8 cellular contexts compared by ENCODE assay signal in the genomic region with DNA sequence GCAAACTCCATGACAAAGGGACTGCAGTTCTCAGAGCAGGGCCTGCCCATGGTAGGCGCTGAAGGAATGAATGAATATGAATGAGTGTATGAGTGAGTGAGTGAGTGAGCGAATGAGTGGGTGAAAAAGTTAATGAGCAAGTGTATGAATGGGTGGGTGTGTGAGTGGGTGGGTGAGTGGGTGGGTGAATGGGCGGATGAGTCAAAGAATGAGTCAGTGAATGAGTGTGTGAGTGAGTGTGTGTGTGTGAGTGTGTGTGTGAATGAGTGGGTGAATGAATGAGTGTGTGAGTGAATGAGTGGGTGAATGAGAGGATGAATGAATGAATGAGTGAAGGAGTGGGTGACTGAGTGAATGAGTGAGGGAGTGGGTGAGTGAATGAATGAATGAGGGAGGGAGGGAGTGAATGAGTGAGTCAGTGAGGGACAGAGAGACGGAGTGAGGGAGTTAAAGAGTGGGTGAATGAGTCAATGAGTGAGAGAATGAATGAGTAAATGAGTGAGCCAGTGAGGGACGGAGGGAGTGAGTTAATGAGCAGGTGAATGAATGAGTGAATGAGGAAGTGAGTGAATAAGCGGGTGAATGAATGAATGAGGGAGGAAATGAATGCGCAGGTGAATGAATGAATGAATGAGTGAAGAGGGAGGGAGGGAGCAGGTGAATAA. TPM values are rescaled to one million over a fixed set of nuclear protein-coding genes. Genes with fewer than 3 reads are reported as not detected.
DNase-seq lines count a peak whose midpoint lies in the region; ATAC-seq and TF ChIP-seq lines count a peak whose summit lies in the region.

No MANE protein-coding gene starts in this region.

- CTCF ChIA-PET in activated CD4-positive, alpha-beta T cell treated with anti-CD3 and anti-CD28 coated beads, Interleukin-2, amount 10 ng/mL, durations not matched to agents 7 days and 5 days (lab: Charles Lee) = interaction anchor here (0.7 to 1.8 kb wide), 3 partner anchors 10 to 557 kb away, joined by 3 to 7 read pairs (median 3); no protein-coding TSS in a partner anchor

- no peaks in the 10 kb centered on the region for H3K9me3 Mint-ChIP-seq in activated CD4-positive, alpha-beta T cell treated with anti-CD3 and anti-CD28 coated beads, Interleukin-2, amount 10 ng/mL, durations not matched to agents 7 days and 5 days
- H3K9me3 Mint-ChIP-seq in stimulated activated naive B cell treated with anti-CD40 and anti-IgM and Interleukin-4, amounts not matched to agents 10 μg/mL and 1 μg/mL and 100 μg/mL, for 72 hours = no peaks in the 10 kb centered on the region

- POLR2A ChIA-PET in activated CD4-positive, alpha-beta T cell treated with anti-CD3 and anti-CD28 coated beads, Interleukin-2, amount 10 ng/mL, durations not matched to agents 7 days and 5 days (lab: Charles Lee) = no interaction called here

- no peak overlapping the region for H3K4me3 ChIP-seq in foreskin fibroblast (ENCODE audit: low read depth in 1 of 2, low read length in 2 of 2)

- peak; percentile 46 for DNase-seq in activated naive CD4-positive, alpha-beta T cell treated with Interleukin-2 at 50 U/mL for 16 hours
- DNase-seq in activated naive CD4-positive, alpha-beta T cell (lab: John Stamatoyannopoulos, UW) = no peak
- no peak for DNase-seq in activated CD4-positive, alpha-beta T cell treated with anti-CD3 and anti-CD28 coated beads, Interleukin-2, amount 10 ng/mL, durations not matched to agents 7 days and 5 days
- DNase-seq in foreskin fibroblast = peak; percentile 29 to 50
- DNase-seq in stimulated activated naive B cell treated with anti-CD40 and anti-IgM and Interleukin-4, amounts not matched to agents 10 μg/mL and 1 μg/mL and 100 μg/mL, for 72 hours = no peak
- DNase-seq in activated effector memory CD4-positive, alpha-beta T cell treated with Interleukin-2 at 50 U/mL for 16 hours = no peak
- DNase-seq in NCI-H1930 (lab: John Stamatoyannopoulos, UW) = no peak
- DNase-seq in NCI-H128 (lab: John Stamatoyannopoulos, UW; ENCODE audit: unreplicated experiment) = no peak

- peaks cover 8% of the 10 kb centered on the region for H3K4me1 Mint-ChIP-seq in activated CD4-positive, alpha-beta T cell treated with anti-CD3 and anti-CD28 coated beads, Interleukin-2, amount 10 ng/mL, durations not matched to agents 7 days and 5 days
- H3K4me1 Mint-ChIP-seq in stimulated activated naive B cell treated with anti-CD40 and anti-IgM and Interleukin-4, amounts not matched to agents 10 μg/mL and 1 μg/mL and 100 μg/mL, for 72 hours = peaks cover 9 to 14% of the 10 kb centered on the region in 2 donors

- peak; percentile 63 to 71 for ATAC-seq in stimulated activated naive B cell treated with anti-CD40 and anti-IgM and Interleukin-4, amounts not matched to agents 10 μg/mL and 1 μg/mL and 100 μg/mL, for 72 hours (replicated peaks)

- no peak for TF ChIP-seq CTCF in foreskin fibroblast (IDR thresholded peaks at IDR 0.05; ENCODE audit: low read depth, low read length)

- peak overlapping the region; percentile 8 for H3K4me3 Mint-ChIP-seq in activated CD4-positive, alpha-beta T cell treated with anti-CD3 and anti-CD28 coated beads, Interleukin-2, amount 10 ng/mL, durations not matched to agents 7 days and 5 days
- peak overlapping the region; percentile 4 to 59 for H3K4me3 Mint-ChIP-seq in stimulated activated naive B cell treated with anti-CD40 and anti-IgM and Interleukin-4, amounts not matched to agents 10 μg/mL and 1 μg/mL and 100 μg/mL, for 72 hours

- no peaks in the 10 kb centered on the region for H3K36me3 Mint-ChIP-seq in activated CD4-positive, alpha-beta T cell treated with anti-CD3 and anti-CD28 coated beads, Interleukin-2, amount 10 ng/mL, durations not matched to agents 7 days and 5 days (ENCODE audit: low read depth)
- H3K36me3 Mint-ChIP-seq in stimulated activated naive B cell treated with anti-CD40 and anti-IgM and Interleukin-4, amounts not matched to agents 10 μg/mL and 1 μg/mL and 100 μg/mL, for 72 hours = no peaks in the 10 kb centered on the region

- H3K27ac Mint-ChIP-seq in activated CD4-positive, alpha-beta T cell treated with anti-CD3 and anti-CD28 coated beads, Interleukin-2, amount 10 ng/mL, durations not matched to agents 7 days and 5 days = peak overlapping the region; percentile 63
- peak overlapping the region; percentile 7 for H3K27ac Mint-ChIP-seq in stimulated activated naive B cell treated with anti-CD40 and anti-IgM and Interleukin-4, amounts not matched to agents 10 μg/mL and 1 μg/mL and 100 μg/mL, for 72 hours

- H3K27me3 Mint-ChIP-seq in activated CD4-positive, alpha-beta T cell treated with anti-CD3 and anti-CD28 coated beads, Interleukin-2, amount 10 ng/mL, durations not matched to agents 7 days and 5 days = peaks cover 2% of the 10 kb centered on the region
- peaks cover 17 to 19% of the 10 kb centered on the region in 2 donors for H3K27me3 Mint-ChIP-seq in stimulated activated naive B cell treated with anti-CD40 and anti-IgM and Interleukin-4, amounts not matched to agents 10 μg/mL and 1 μg/mL and 100 μg/mL, for 72 hours

RNA-seq across cellular contexts. Expression of a gene that starts 11.1 kb away (rescaled TPM):
- total RNA-seq in activated CD4-positive, alpha-beta T cell treated with anti-CD3 and anti-CD28 coated beads, Interleukin-2, amount 10 ng/mL, durations not matched to agents 7 days and 5 days = 10 to 100 TPM; 31.3 to 32.9 TPM

RNA-seq across cellular contexts. Expression of a gene that starts 54.4 kb away (rescaled TPM):
- total RNA-seq in activated CD4-positive, alpha-beta T cell treated with anti-CD3 and anti-CD28 coated beads, Interleukin-2, amount 10 ng/mL, durations not matched to agents 7 days and 5 days = 1 to 10 TPM; 2.8 TPM

Comparison
In these comparisons a context has a peak if more than half of its experiments do, and no peak if none do; other contexts are left out.
1. DNase-seq: peak in activated naive CD4-positive, alpha-beta T cell treated with Interleukin-2 at 50 U/mL for 16 hours (single experiment) and foreskin fibroblast (2 of 2); none in activated naive CD4-positive, alpha-beta T cell (0 of 4), activated CD4-positive, alpha-beta T cell treated with anti-CD3 and anti-CD28 coated beads, Interleukin-2, amount 10 ng/mL, durations not matched to agents 7 days and 5 days (single experiment), stimulated activated naive B cell treated with anti-CD40 and anti-IgM and Interleukin-4, amounts not matched to agents 10 μg/mL and 1 μg/mL and 100 μg/mL, for 72 hours (single experiment), activated effector memory CD4-positive, alpha-beta T cell treated with Interleukin-2 at 50 U/mL for 16 hours (single experiment), NCI-H1930 (0 of 2) and NCI-H128 (single experiment).